ENCODE assay signal across 9 cellular contexts in genomic region chr2:122079844-122080243, GRCh38.
"Had no signal": no experiment of that assay in that cellular context is flagged by ENCODE, and none has a peak within 500 bp of the region (broad histone marks: within the 10 kb centered on the region; RNA-seq: fewer than 3 reads in every experiment).

No MANE protein-coding gene starts in this region.

- H3K9me3 ChIP-seq: HAP-1 had no signal

- H3K9ac ChIP-seq: GM23248 had no signal

- H3K4me3 ChIP-seq: GM23248, HAP-1 had no signal

- H3K27ac ChIP-seq: GM23248, HL-60 had no signal

- H3K27ac Mint-ChIP-seq: HFFc6, IgD-negative memory B cell had no signal

- H3K36me3 ChIP-seq: HAP-1 had no signal

- H3K9me3 Mint-ChIP-seq: HFFc6, IgD-negative memory B cell had no signal

- H3K4me1 ChIP-seq: HAP-1 had no signal

- ATAC-seq: HCT116, HepG2 had no signal

- DNase-seq: GM23248, GOT3, H7, HFFc6 had no signal

- H3K27me3 Mint-ChIP-seq: IgD-negative memory B cell had no signal

- H3K36me3 Mint-ChIP-seq: IgD-negative memory B cell had no signal

- H3K4me3 Mint-ChIP-seq: HFFc6, IgD-negative memory B cell had no signal

- H2AFZ ChIP-seq: GM23248 had no signal
